ENCODE assay signal across 22 cellular contexts in the genomic region with DNA sequence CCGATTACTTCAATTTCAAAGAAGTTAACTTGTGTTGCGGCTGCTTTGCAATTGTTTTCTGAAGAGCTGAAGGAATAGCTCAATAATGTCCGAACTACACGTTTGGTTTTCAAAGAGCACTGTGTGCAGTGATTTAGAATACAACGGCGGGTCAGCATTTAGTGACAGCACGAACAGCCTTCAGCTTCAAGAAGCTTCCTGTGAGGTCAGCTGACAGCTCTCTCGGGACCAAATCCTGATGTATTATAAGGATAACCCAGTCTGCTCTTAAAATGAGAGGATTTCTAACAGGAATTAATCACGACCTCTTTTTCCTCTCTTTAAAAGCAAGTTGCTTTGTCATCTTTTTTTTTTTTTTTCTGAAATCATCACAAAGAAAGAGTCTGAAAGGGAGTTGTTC.
"Had no signal": no experiment of that assay in that cellular context is flagged by ENCODE, and none has a peak within 500 bp of the region (broad histone marks: within the 10 kb centered on the region; RNA-seq: fewer than 3 reads in every experiment).

No MANE protein-coding gene starts in this region.

- H3K27me3 ChIP-seq: ascending aorta, breast epithelium, gastroesophageal sphincter, neutrophil, pancreas, tibial artery had no signal

- H3K4me1 ChIP-seq: ascending aorta, breast epithelium, gastroesophageal sphincter, pancreas had no signal

- H3K4me3 Mint-ChIP-seq: activated T-cell treated with anti-CD3 and anti-CD28 coated beads, Interleukin-2, amount 50 U/mL, for 72 hours; immature natural killer cell; naive thymus-derived CD4-positive, alpha-beta T cell had no signal

- DNase-seq: activated CD4-positive, alpha-beta T cell treated with anti-CD3 and anti-CD28 coated beads, Interleukin-2, amount 50 U/mL, for 4 hours; activated effector memory CD4-positive, alpha-beta T cell treated with anti-CD3 and anti-CD28 coated beads, Interleukin-2, amount 50 U/mL, for 16 hours; activated naive CD4-positive, alpha-beta T cell treated with anti-CD3 and anti-CD28 coated beads, Interleukin-2, amount 50 U/mL, for 16 hours; activated T-cell treated with anti-CD3 and anti-CD28 coated beads, Interleukin-2, amount 50 U/mL, for 72 hours; cerebellar nuclear complex; effector CD4-positive, alpha-beta T cell; immature natural killer cell; kidney glomerular epithelial cell; mesenchymal stem cell; naive thymus-derived CD4-positive, alpha-beta T cell; pancreas; stimulated activated CD4-positive, alpha-beta T cell treated with anti-CD3 and anti-CD28 coated beads, Interleukin-12 subunit alpha, Interleukin-12 subunit beta, amount 100 ng/mL, for 4 hours; stimulated activated CD4-positive, alpha-beta T cell treated with anti-CD3 and anti-CD28 coated beads, Interleukin-1b, Interleukin-23, amount 100 ng/mL, for 48 hours; stimulated activated CD8-positive, alpha-beta memory T cell treated with anti-CD3 and anti-CD28 coated beads, Interleukin-4, amount 100 ng/mL, for 48 hours; stimulated activated naive CD4-positive, alpha-beta T cell treated with Interleukin-2 at 50 U/mL for 16 hours; T-helper 2 cell; tibial artery had no signal

- H3K9me3 ChIP-seq: ascending aorta, breast epithelium, gastroesophageal sphincter, neutrophil, pancreas, tibial artery had no signal

- H3K4me3 ChIP-seq: ascending aorta, breast epithelium, gastroesophageal sphincter, pancreas, tibial artery had no signal

- H3K27ac Mint-ChIP-seq: activated T-cell treated with anti-CD3 and anti-CD28 coated beads, Interleukin-2, amount 50 U/mL, for 72 hours; immature natural killer cell; naive thymus-derived CD4-positive, alpha-beta T cell had no signal

- H3K4me1 Mint-ChIP-seq: immature natural killer cell; naive thymus-derived CD4-positive, alpha-beta T cell had no signal

- H3K27ac ChIP-seq: ascending aorta, breast epithelium, gastroesophageal sphincter, neutrophil, pancreas, tibial artery had no signal

- H3K36me3 Mint-ChIP-seq: immature natural killer cell; naive thymus-derived CD4-positive, alpha-beta T cell had no signal

- H3K36me3 ChIP-seq: ascending aorta, breast epithelium, gastroesophageal sphincter, neutrophil, pancreas, tibial artery had no signal

- ATAC-seq: activated T-cell treated with anti-CD3 and anti-CD28 coated beads, Interleukin-2, amount 50 U/mL, for 72 hours; esophagus mucosa; gastroesophageal sphincter; naive thymus-derived CD4-positive, alpha-beta T cell; pancreas had no signal
